ENCODE assay signal across 24 cellular contexts in the genomic region with DNA sequence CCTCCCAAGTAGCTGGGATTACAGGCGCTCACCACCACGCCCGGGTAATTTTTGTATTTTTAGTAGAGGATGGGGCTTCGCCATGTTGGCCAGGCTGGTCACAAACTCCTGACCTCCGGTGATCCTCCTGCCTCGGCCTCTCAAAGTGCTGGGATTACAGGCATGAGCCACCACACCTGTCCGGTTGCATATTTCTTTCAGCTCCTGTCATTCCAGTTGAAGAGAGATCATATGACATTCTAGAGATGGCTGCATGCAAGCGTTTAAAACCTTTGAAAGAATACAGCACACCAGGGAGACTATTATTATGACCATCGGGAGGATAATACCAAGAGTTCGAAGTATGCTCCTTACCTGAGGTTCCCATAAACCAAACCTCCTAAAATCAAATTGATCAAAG. TPM values are rescaled to one million over a fixed set of nuclear protein-coding genes. Genes with fewer than 3 reads are reported as not detected.
"Had no signal": no experiment of that assay in that cellular context is flagged by ENCODE, and none has a peak within 500 bp of the region (broad histone marks: within the 10 kb centered on the region; RNA-seq: fewer than 3 reads in every experiment).

No MANE protein-coding gene starts in this region.

- ATAC-seq: effector memory CD8-positive, alpha-beta T cell; esophagus mucosa; foreskin keratinocyte; gastrocnemius medialis; gastroesophageal sphincter; heart left ventricle; heart right ventricle had no signal

- H3K4me1 ChIP-seq: colonic mucosa, esophagus muscularis mucosa, esophagus squamous epithelium, foreskin keratinocyte, gastrocnemius medialis, gastroesophageal sphincter, heart left ventricle, heart right ventricle had no signal

- H3K27me3 ChIP-seq: colonic mucosa, esophagus muscularis mucosa, esophagus squamous epithelium, foreskin keratinocyte, gastrocnemius medialis, gastroesophageal sphincter, heart left ventricle, heart right ventricle had no signal

- H3K4me3 ChIP-seq: colonic mucosa, coronary artery, esophagus muscularis mucosa, esophagus squamous epithelium, gastrocnemius medialis, gastroesophageal sphincter, heart left ventricle, heart right ventricle had no signal

- DNase-seq: colonic mucosa; cortex of kidney; dermis blood vessel endothelial cell; effector CD4-positive, alpha-beta T cell; effector CD8-positive, alpha-beta T cell; effector memory CD4-positive, alpha-beta T cell; effector memory CD8-positive, alpha-beta T cell; endodermal cell; erythroblast; esophagus squamous epithelium; foreskin fibroblast; foreskin keratinocyte; foreskin melanocyte; gastrocnemius medialis; glutamatergic neuron; head of caudate nucleus; heart left ventricle; heart right ventricle had no signal

- H3K9me3 ChIP-seq: colonic mucosa, esophagus muscularis mucosa, esophagus squamous epithelium, gastrocnemius medialis, gastroesophageal sphincter, heart left ventricle, heart right ventricle had no signal

- H3K27ac ChIP-seq: colonic mucosa, coronary artery, epithelial cell of prostate, esophagus muscularis mucosa, esophagus squamous epithelium, foreskin keratinocyte, gastrocnemius medialis, gastroesophageal sphincter, heart left ventricle, heart right ventricle had no signal

- H3K36me3 ChIP-seq: colonic mucosa, gastrocnemius medialis had no signal

RNA-seq across cellular contexts. Expression of a gene that starts 9.6 kb away (rescaled TPM):
- total RNA-seq: endodermal cell, esophagus mucosa, glomerular endothelial cell had no signal
- polyA plus RNA-seq: foreskin keratinocyte had no signal
